Comparison of ENCODE assay signal across 17 cellular contexts in genomic region chr2:237574894-237575868, GRCh38. TPM values are rescaled to one million over a fixed set of nuclear protein-coding genes. Genes with fewer than 3 reads are reported as not detected.
DNase-seq lines count a peak whose midpoint lies in the region; ATAC-seq and TF ChIP-seq lines count a peak whose summit lies in the region.
"Had no signal": no experiment of that assay in that cellular context is flagged by ENCODE, and none has a peak within 500 bp of the region (broad histone marks: within the 10 kb centered on the region; RNA-seq: fewer than 3 reads in every experiment).

No MANE protein-coding gene starts in this region.

- peaks cover 12% of the 10 kb centered on the region for H3K4me1 Mint-ChIP-seq in chondrocyte (ENCODE audit: low read depth)
- H3K4me1 Mint-ChIP-seq: activated T-helper 17 cell treated with anti-CD3 and anti-CD28 coated beads, Interleukin-2, amount 50 U/mL, for 72 hours had no signal

- no peak overlapping the region for H3K27ac Mint-ChIP-seq in chondrocyte (ENCODE audit: unreplicated experiment)

- H3K4me3 ChIP-seq in sigmoid colon: no peak overlapping the region
- H3K4me3 ChIP-seq: ascending aorta had no signal

- TF ChIP-seq CTCF in chondrocyte (IDR thresholded peaks at IDR 0.05) (no peak), sigmoid colon (IDR thresholded peaks at IDR 0.05) (no peak), GM10248 (IDR thresholded peaks at IDR 0.05; ENCODE audit: control extremely low read depth, extremely low read depth, low read depth, missing control alignments) (no peak)

- TF ChIP-seq POLR2A in sigmoid colon (IDR thresholded peaks at IDR 0.05): no peak

- CTCF ChIA-PET in GM10248 (lab: Yijun Ruan, JAX): interaction anchor here (4.1 to 9.2 kb wide), 3 partner anchors 9 to 171 kb away, joined by 22 to 317 read pairs (median 63); no protein-coding TSS in a partner anchor

- H3K27ac ChIP-seq in sigmoid colon: peak overlapping the region in 1 of 4 donors; percentile 33
- H3K27ac ChIP-seq: ascending aorta had no signal

- no peaks in the 10 kb centered on the region for H3K9me3 ChIP-seq in sigmoid colon
- H3K9me3 ChIP-seq: ascending aorta had no signal

- WGBS in sigmoid colon, 2 donors: 67 to 76% methylated on average over 25 of the region's 25 CpGs

- H3K4me3 Mint-ChIP-seq in chondrocyte (ENCODE audit: unreplicated experiment): no peak overlapping the region
- H3K4me3 Mint-ChIP-seq: activated T-helper 17 cell treated with anti-CD3 and anti-CD28 coated beads, Interleukin-2, amount 50 U/mL, for 72 hours; IgD-negative memory B cell had no signal

- peaks cover 2% of the 10 kb centered on the region for H3K27me3 Mint-ChIP-seq in chondrocyte (ENCODE audit: low read depth)

- no peaks in the 10 kb centered on the region for H3K36me3 ChIP-seq in sigmoid colon
- H3K36me3 ChIP-seq: ascending aorta had no signal

- ATAC-seq in GM18519 (IDR thresholded peaks at IDR 0.05; ENCODE audit: low FRiP score, unreplicated experiment): no peak
- ATAC-seq: activated T-helper 17 cell treated with anti-CD3 and anti-CD28 coated beads, Interleukin-2, amount 50 U/mL, for 72 hours had no signal

- TF ChIP-seq EP300 in sigmoid colon (IDR thresholded peaks at IDR 0.05): no peak

- intact Hi-C loops in sigmoid colon (cut with DNase I): loop anchor here (5.0 to 10.0 kb wide), 4 partner anchors 143 to 483 kb away; no protein-coding TSS in a partner anchor

- H3K9me3 Mint-ChIP-seq in chondrocyte (ENCODE audit: low read depth): no peaks in the 10 kb centered on the region
- H3K9me3 Mint-ChIP-seq: activated T-helper 17 cell treated with anti-CD3 and anti-CD28 coated beads, Interleukin-2, amount 50 U/mL, for 72 hours; IgD-negative memory B cell had no signal

- peaks cover 0 to 15% (median 11%) of the 10 kb centered on the region in 4 donors for H3K4me1 ChIP-seq in sigmoid colon

- DNase-seq in HPDE6-E6E7 (ENCODE audit: extremely low spot score) (peak; percentile 88), chondrocyte (ENCODE audit: low spot score) (peak; percentile 87), kidney glomerular epithelial cell (lab: John Stamatoyannopoulos, UW) (peak; percentile 17), sigmoid colon (peak; percentile 81), GM10248 (ENCODE audit: extremely low spot score) (no peak), NOMO-1 treated with dmso at 0.1 percent for 144 hours (lab: John Stamatoyannopoulos, UW; ENCODE audit: unreplicated experiment) (no peak)
- DNase-seq in activated CD4-positive, alpha-beta T cell treated with anti-CD3 and anti-CD28 coated beads for 4 hours: no peak
- DNase-seq: effector CD8-positive, alpha-beta T cell; glutamatergic neuron; NCI-H1417; NCI-H524; occipital lobe had no signal

- no peaks in the 10 kb centered on the region for H3K27me3 ChIP-seq in sigmoid colon
- H3K27me3 ChIP-seq: ascending aorta had no signal

- no peaks in the 10 kb centered on the region for H3K36me3 Mint-ChIP-seq in chondrocyte (ENCODE audit: low read depth)
- H3K36me3 Mint-ChIP-seq: IgD-negative memory B cell had no signal

- POLR2A ChIA-PET in GM10248 (lab: Yijun Ruan, JAX): no interaction called here

RNA-seq across cellular contexts. Expression of gene PRLH, which starts 8.8 kb away (rescaled TPM):
- total RNA-seq in chondrocyte (not detected in 3 replicates), sigmoid colon (not detected)
- not detected for polyA plus RNA-seq in sigmoid colon
- total RNA-seq: activated T-helper 17 cell treated with anti-CD3 and anti-CD28 coated beads, Interleukin-2, amount 50 U/mL, for 72 hours; ascending aorta; lung microvascular endothelial cell; occipital lobe had no signal
- polyA plus RNA-seq: IgD-negative memory B cell had no signal

RNA-seq across cellular contexts. Expression of gene RAB17, which starts 15.4 kb away (rescaled TPM):
- total RNA-seq in chondrocyte (0.25 to 0.95 TPM (median 0.68 TPM) in 3 replicates), sigmoid colon (1 to 10 TPM in 1 of 4 donors, under 1 TPM in 3; 0.33 to 2.8 (median 0.45) TPM)
- 10 to 100 TPM; 34.4 to 48.8 (median 38.4) TPM for polyA plus RNA-seq in sigmoid colon
- polyA plus RNA-seq: IgD-negative memory B cell had no signal

RNA-seq across cellular contexts. Expression of gene LRRFIP1, which starts 52.2 kb away (rescaled TPM):
- total RNA-seq in chondrocyte: 84.7 to 97.5 TPM (median 91.5 TPM) in 3 replicates
- 100 to 1,000 TPM; 112 to 185 (median 136) TPM for total RNA-seq in sigmoid colon
- 10 to 100 TPM; 42.0 to 73.8 (median 63.3) TPM for polyA plus RNA-seq in sigmoid colon

Comparison
In these comparisons a context has a peak if more than half of its experiments do, and no peak if none do; other contexts are left out.
1. DNase-seq: peak in HPDE6-E6E7 (single experiment), chondrocyte (single experiment), kidney glomerular epithelial cell (single experiment) and sigmoid colon (single experiment); none in GM10248 (single experiment), NOMO-1 treated with dmso at 0.1 percent for 144 hours (single experiment) and activated CD4-positive, alpha-beta T cell treated with anti-CD3 and anti-CD28 coated beads for 4 hours (0 of 2).